In the genomic region with DNA sequence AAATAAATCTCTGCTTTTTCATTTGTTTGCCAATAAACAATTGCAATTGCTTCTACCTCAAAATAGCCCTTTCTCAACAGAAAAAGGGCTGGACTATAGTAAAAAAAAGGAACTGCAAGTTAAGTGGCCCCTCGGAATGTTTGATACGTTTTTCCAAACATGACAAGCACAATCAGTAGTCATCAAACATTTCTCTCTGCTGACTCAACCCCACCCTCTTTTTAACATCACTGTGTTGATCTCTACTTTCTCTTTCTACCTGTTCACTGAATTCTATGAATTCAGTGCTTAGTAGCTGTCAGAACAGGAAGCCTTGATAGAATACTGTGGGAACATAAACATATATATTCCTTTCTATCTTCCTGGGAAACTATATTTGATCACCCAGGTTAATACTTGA, we compare ENCODE assay signal across 19 cellular contexts.
DNase-seq lines count a peak whose midpoint lies in the region; ATAC-seq and TF ChIP-seq lines count a peak whose summit lies in the region.
"Had no signal": no experiment of that assay in that cellular context is flagged by ENCODE, and none has a peak within 500 bp of the region (broad histone marks: within the 10 kb centered on the region; RNA-seq: fewer than 3 reads in every experiment).

No MANE protein-coding gene starts in this region.

- H3K27me3 ChIP-seq in dorsolateral prefrontal cortex: no peaks in the 10 kb centered on the region
- H3K27me3 ChIP-seq: gastrocnemius medialis, spleen had no signal

- intact Hi-C loops in dorsolateral prefrontal cortex (cut with DNase I): no loop called here

- no peak for TF ChIP-seq CTCF in dorsolateral prefrontal cortex (IDR thresholded peaks at IDR 0.05 in 54 of 56, conservative IDR thresholded peaks at IDR 0.05 in 2 of 56; ENCODE audit: low read depth in 1 of 56, partially characterized antibody in 56 of 56)

- H3K4me3 ChIP-seq in dorsolateral prefrontal cortex: no peak overlapping the region
- H3K4me3 ChIP-seq: gastrocnemius medialis, spleen had no signal

- ATAC-seq in GM18873 (IDR thresholded peaks at IDR 0.05; ENCODE audit: low FRiP score, unreplicated experiment): no peak
- ATAC-seq in esophagus mucosa: no peak
- ATAC-seq in HG02870 (IDR thresholded peaks at IDR 0.05; ENCODE audit: unreplicated experiment): no peak
- ATAC-seq: gastrocnemius medialis, natural killer cell had no signal

- peak overlapping the region in 43 of 59 donors; percentile 4 to 86 (median 65) for H3K27ac ChIP-seq in dorsolateral prefrontal cortex
- H3K27ac ChIP-seq: gastrocnemius medialis, spleen had no signal

- DNase-seq in Daoy (ENCODE audit: low read depth) (peak; percentile 21), LHCN-M2 (ENCODE audit: low read depth) (peak; percentile 44), dorsolateral prefrontal cortex (no peak), myocyte (ENCODE audit: low read depth) (peak; percentile 52), NCI-H2081 (lab: John Stamatoyannopoulos, UW) (no peak)
- DNase-seq: activated CD4-positive, CD25-positive, alpha-beta regulatory T cell treated with anti-CD3 and anti-CD28 coated beads, Interleukin-2, amount 50 U/mL, for 72 hours; activated effector memory CD4-positive, alpha-beta T cell treated with Interleukin-2 at 50 U/mL for 16 hours; amniotic stem cell; Calu3; gastrocnemius medialis; GDM1; natural killer cell; NCI-H1436; NCI-H446; SIG-M5; spleen had no signal

Comparison
In these comparisons a context has a peak if more than half of its experiments do, and no peak if none do; other contexts are left out.
1. DNase-seq: peak in Daoy (single experiment), LHCN-M2 (single experiment) and myocyte (single experiment); none in dorsolateral prefrontal cortex (0 of 10) and NCI-H2081 (0 of 2).